In the genomic region with DNA sequence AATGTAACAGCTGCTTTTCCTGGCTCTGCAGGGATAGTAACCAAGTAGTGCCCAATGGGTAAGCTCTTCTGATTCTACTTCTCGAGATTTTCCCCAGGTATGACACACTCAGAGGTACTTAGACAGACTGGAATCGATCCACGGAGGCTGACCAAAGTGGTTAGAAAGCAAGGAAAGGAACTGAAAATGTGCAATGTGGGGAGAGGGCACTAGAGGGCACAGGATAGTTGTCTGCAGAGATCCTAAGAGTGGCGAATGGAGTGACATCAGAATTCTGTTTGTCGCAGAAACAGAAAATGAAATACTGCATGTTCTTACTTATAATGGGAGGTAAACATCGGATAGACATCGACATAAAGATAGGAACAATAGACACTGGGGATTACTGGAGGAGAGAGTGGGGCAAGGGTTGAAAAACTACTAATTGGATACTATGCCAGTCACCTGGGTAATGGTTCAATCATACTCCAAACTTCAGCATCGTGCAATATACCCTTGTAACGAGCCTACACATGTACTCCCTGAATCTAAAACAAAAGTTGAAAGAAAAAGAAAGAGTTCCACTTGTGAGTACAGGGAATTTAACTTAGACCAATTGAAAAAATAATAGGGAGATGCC, we compare ENCODE assay signal across 9 cellular contexts. TPM values are rescaled to one million over a fixed set of nuclear protein-coding genes. Genes with fewer than 3 reads are reported as not detected.
DNase-seq lines count a peak whose midpoint lies in the region; ATAC-seq and TF ChIP-seq lines count a peak whose summit lies in the region.
"Had no signal": no experiment of that assay in that cellular context is flagged by ENCODE, and none has a peak within 500 bp of the region (broad histone marks: within the 10 kb centered on the region; RNA-seq: fewer than 3 reads in every experiment).

No MANE protein-coding gene starts in this region.

- TF ChIP-seq POLR2A in upper lobe of left lung (IDR thresholded peaks at IDR 0.05): no peak

- no peak overlapping the region for H3K4me3 ChIP-seq in Loucy (ENCODE audit: low read length, poor library complexity, severe bottlenecking)
- no peak overlapping the region for H3K4me3 ChIP-seq in upper lobe of left lung

- POLR2A ChIA-PET in activated CD4-positive, alpha-beta T cell treated with anti-CD3 and anti-CD28 coated beads, Interleukin-2, amount 10 ng/mL, durations not matched to agents 7 days and 5 days (lab: Charles Lee): no interaction called here

- H3K36me3 Mint-ChIP-seq in activated CD4-positive, alpha-beta T cell treated with anti-CD3 and anti-CD28 coated beads, Interleukin-2, amount 10 ng/mL, durations not matched to agents 7 days and 5 days (ENCODE audit: low read depth): no peaks in the 10 kb centered on the region
- H3K36me3 Mint-ChIP-seq: CD8-positive, alpha-beta memory T cell had no signal

- TF ChIP-seq CTCF in Loucy (conservative IDR thresholded peaks at IDR 0.05; ENCODE audit: low read length) (peak; percentile 78), upper lobe of left lung (IDR thresholded peaks at IDR 0.05) (peak in 3 of 6 experiments; percentile 31 to 38 (median 36))

- no peaks in the 10 kb centered on the region for H3K9me3 ChIP-seq in Loucy (ENCODE audit: insufficient read depth, low read depth, low read length)
- no peaks in the 10 kb centered on the region for H3K9me3 ChIP-seq in upper lobe of left lung

- H4K20me1 ChIP-seq in Loucy (ENCODE audit: insufficient read depth, low read length, poor library complexity, severe bottlenecking): no peaks in the 10 kb centered on the region

- no peaks in the 10 kb centered on the region for H3K36me3 ChIP-seq in Loucy (ENCODE audit: insufficient read depth, low read length)
- no peaks in the 10 kb centered on the region for H3K36me3 ChIP-seq in upper lobe of left lung

- H3K4me2 ChIP-seq in Loucy (ENCODE audit: low read depth, low read length, poor library complexity, severe bottlenecking): no peak overlapping the region

- no peak overlapping the region for H3K27ac Mint-ChIP-seq in activated CD4-positive, alpha-beta T cell treated with anti-CD3 and anti-CD28 coated beads, Interleukin-2, amount 10 ng/mL, durations not matched to agents 7 days and 5 days
- H3K27ac Mint-ChIP-seq: CD8-positive, alpha-beta memory T cell had no signal

- no peaks in the 10 kb centered on the region for H3K9me2 ChIP-seq in Loucy (replicated peaks; ENCODE audit: low read depth, low read length)

- 36 to 44% methylated on average over 9 of the region's 9 CpGs for WGBS in upper lobe of left lung, 2 donors

- no peak overlapping the region for H3K4me3 Mint-ChIP-seq in activated CD4-positive, alpha-beta T cell treated with anti-CD3 and anti-CD28 coated beads, Interleukin-2, amount 10 ng/mL, durations not matched to agents 7 days and 5 days
- H3K4me3 Mint-ChIP-seq: CD8-positive, alpha-beta memory T cell had no signal

- H3K4me1 ChIP-seq in Loucy (ENCODE audit: insufficient read depth, low read length, poor library complexity, severe bottlenecking) (no peaks in the 10 kb centered on the region), upper lobe of left lung (peaks cover 0 to 17% (median 4%) of the 10 kb centered on the region in 4 donors)

- CTCF ChIA-PET in activated CD4-positive, alpha-beta T cell treated with anti-CD3 and anti-CD28 coated beads, Interleukin-2, amount 10 ng/mL, durations not matched to agents 7 days and 5 days (lab: Charles Lee): interaction anchor here (1.6 kb wide), 1 partner anchor 43 kb away, joined by 5 read pairs; no protein-coding TSS in a partner anchor

- H3K27me3 ChIP-seq in Loucy (ENCODE audit: insufficient read depth, low read length, poor library complexity, severe bottlenecking) (no peaks in the 10 kb centered on the region), upper lobe of left lung (no peaks in the 10 kb centered on the region)

- DNase-seq in NCI-H2107 treated with DMSO at 0.1 percent for 48 hours (lab: John Stamatoyannopoulos, UW; ENCODE audit: unreplicated experiment) (peak; percentile 58), NCI-H2107 (lab: John Stamatoyannopoulos, UW) (no peak), iPS-NIHi7 (ENCODE audit: extremely low spot score) (peak; percentile 56), upper lobe of left lung (peak in 1 of 2 donors; percentile 27), SIG-M5 (lab: John Stamatoyannopoulos, UW) (no peak)
- DNase-seq in activated CD4-positive, alpha-beta T cell treated with anti-CD3 and anti-CD28 coated beads, Interleukin-2, amount 10 ng/mL, durations not matched to agents 7 days and 5 days: peak; percentile 36

- no peak overlapping the region for H3K27ac ChIP-seq in upper lobe of left lung

- no peaks in the 10 kb centered on the region for H3K79me2 ChIP-seq in Loucy (ENCODE audit: insufficient read depth, low read length)

- no peaks in the 10 kb centered on the region for H3K27me3 Mint-ChIP-seq in activated CD4-positive, alpha-beta T cell treated with anti-CD3 and anti-CD28 coated beads, Interleukin-2, amount 10 ng/mL, durations not matched to agents 7 days and 5 days

- no peak for TF ChIP-seq EP300 in upper lobe of left lung (IDR thresholded peaks at IDR 0.05)

- H3F3A ChIP-seq in Loucy (ENCODE audit: low read depth): no peaks in the 10 kb centered on the region

- ATAC-seq in GM21381 (IDR thresholded peaks at IDR 0.05; ENCODE audit: unreplicated experiment): peak; percentile 81
- peak; percentile 28 to 53 for ATAC-seq in upper lobe of left lung (ENCODE audit: low FRiP score in 2 of 2)

- H3K9me3 Mint-ChIP-seq in activated CD4-positive, alpha-beta T cell treated with anti-CD3 and anti-CD28 coated beads, Interleukin-2, amount 10 ng/mL, durations not matched to agents 7 days and 5 days: no peaks in the 10 kb centered on the region
- H3K9me3 Mint-ChIP-seq: CD8-positive, alpha-beta memory T cell had no signal

- 0 out of 2 replicates have a peak overlapping the region, but pooled peaks have one; percentile 30 for H2AFZ ChIP-seq in Loucy (ENCODE audit: low read length)

- H3K4me1 Mint-ChIP-seq in activated CD4-positive, alpha-beta T cell treated with anti-CD3 and anti-CD28 coated beads, Interleukin-2, amount 10 ng/mL, durations not matched to agents 7 days and 5 days: no peaks in the 10 kb centered on the region

- H3K9ac ChIP-seq in Loucy (ENCODE audit: low read depth, low read length, poor library complexity, severe bottlenecking): no peak overlapping the region

RNA-seq across cellular contexts. Expression of a gene that starts 23.3 kb away (rescaled TPM):
- total RNA-seq in activated CD4-positive, alpha-beta T cell treated with anti-CD3 and anti-CD28 coated beads, Interleukin-2, amount 10 ng/mL, durations not matched to agents 7 days and 5 days: 1 to 10 TPM; 2.9 to 3.4 TPM
- 10 to 100 TPM in 1 of 6 donors, 1 to 10 TPM in 5; 1.4 to 13.1 (median 1.8) TPM for total RNA-seq in upper lobe of left lung

Comparison
In these comparisons a context has a peak if more than half of its experiments do, and no peak if none do; other contexts are left out.
1. DNase-seq: peak in NCI-H2107 treated with DMSO at 0.1 percent for 48 hours (single experiment), activated CD4-positive, alpha-beta T cell treated with anti-CD3 and anti-CD28 coated beads, Interleukin-2, amount 10 ng/mL, durations not matched to agents 7 days and 5 days (single experiment) and iPS-NIHi7 (single experiment); none in NCI-H2107 (single experiment) and SIG-M5 (single experiment).